16 cellular contexts compared by ENCODE assay signal in the genomic region with DNA sequence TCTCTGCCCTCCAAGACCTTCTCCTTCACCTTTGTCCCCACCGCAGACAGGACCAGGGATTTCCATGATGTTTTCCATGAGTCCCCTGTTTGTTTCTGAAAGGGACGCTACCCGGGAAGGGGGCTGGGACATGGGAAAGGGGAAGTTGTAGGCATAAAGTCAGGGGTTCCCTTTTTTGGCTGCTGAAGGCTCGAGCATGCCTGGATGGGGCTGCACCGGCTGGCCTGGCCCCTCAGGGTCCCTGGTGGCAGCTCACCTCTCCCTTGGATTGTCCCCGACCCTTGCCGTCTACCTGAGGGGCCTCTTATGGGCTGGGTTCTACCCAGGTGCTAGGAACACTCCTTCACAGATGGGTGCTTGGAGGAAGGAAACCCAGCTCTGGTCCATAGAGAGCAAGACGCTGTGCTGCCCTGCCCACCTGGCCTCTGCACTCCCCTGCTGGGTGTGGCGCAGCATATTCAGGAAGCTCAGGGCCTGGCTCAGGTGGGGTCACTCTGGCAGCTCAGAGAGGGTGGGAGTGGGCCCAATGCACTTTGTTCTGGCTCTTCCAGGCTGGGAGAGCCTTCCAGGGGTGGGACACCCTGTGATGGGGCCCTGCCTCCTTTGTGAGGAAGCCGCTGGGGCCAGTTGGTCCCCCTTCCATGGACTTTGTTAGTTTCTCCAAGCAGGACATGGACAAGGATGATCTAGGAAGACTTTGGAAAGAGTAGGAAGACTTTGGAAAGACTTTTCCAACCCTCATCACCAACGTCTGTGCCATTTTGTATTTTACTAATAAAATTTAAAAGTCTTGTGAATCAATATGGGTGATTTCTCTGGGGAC. TPM values are rescaled to one million over a fixed set of nuclear protein-coding genes. Genes with fewer than 3 reads are reported as not detected.
DNase-seq lines count a peak whose midpoint lies in the region; ATAC-seq and TF ChIP-seq lines count a peak whose summit lies in the region.
"Had no signal": no experiment of that assay in that cellular context is flagged by ENCODE, and none has a peak within 500 bp of the region (broad histone marks: within the 10 kb centered on the region; RNA-seq: fewer than 3 reads in every experiment).

No MANE protein-coding gene starts in this region.

- no peak overlapping the region for H3K4me3 ChIP-seq in ascending aorta

- peak overlapping the region; percentile 65 to 75 for H3K27ac ChIP-seq in ascending aorta
- H3K27ac ChIP-seq: parathyroid adenoma had no signal

- ATAC-seq in stimulated activated naive CD8-positive, alpha-beta T cell treated with anti-CD3 and anti-CD28 coated beads, Interleukin-15, amount 100 ng/mL, for 72 hours: no peak
- ATAC-seq in HG03439 (IDR thresholded peaks at IDR 0.05; ENCODE audit: unreplicated experiment) (no peak), HG03039 (IDR thresholded peaks at IDR 0.05; ENCODE audit: unreplicated experiment) (no peak)
- ATAC-seq: activated T-cell treated with anti-CD3 and anti-CD28 coated beads, Interleukin-2, amount 50 U/mL, for 72 hours had no signal

- peaks cover 0 to 27% of the 10 kb centered on the region in 2 donors for H3K4me1 ChIP-seq in ascending aorta
- H3K4me1 ChIP-seq: parathyroid adenoma had no signal

- no peak for TF ChIP-seq CTCF in ascending aorta (IDR thresholded peaks at IDR 0.05)

- no peaks in the 10 kb centered on the region for H3K9me3 ChIP-seq in ascending aorta

- peak overlapping the region; percentile 31 for H3K27ac Mint-ChIP-seq in stimulated activated naive CD8-positive, alpha-beta T cell treated with anti-CD3 and anti-CD28 coated beads, Interleukin-15, Interleukin-2, amounts not matched to agents 100 ng/mL and 50 ng/mL, for 24 hours
- no peak overlapping the region for H3K27ac Mint-ChIP-seq in stimulated activated naive CD8-positive, alpha-beta T cell treated with anti-CD3 and anti-CD28 coated beads, Interleukin-15, amount 100 ng/mL, for 72 hours
- H3K27ac Mint-ChIP-seq: activated T-cell treated with anti-CD3 and anti-CD28 coated beads, Interleukin-2, amount 50 U/mL, for 72 hours had no signal

- peaks cover 3% of the 10 kb centered on the region for H3K27me3 Mint-ChIP-seq in stimulated activated naive CD8-positive, alpha-beta T cell treated with anti-CD3 and anti-CD28 coated beads, Interleukin-15, Interleukin-2, amounts not matched to agents 100 ng/mL and 50 ng/mL, for 24 hours
- no peaks in the 10 kb centered on the region for H3K27me3 Mint-ChIP-seq in stimulated activated naive CD8-positive, alpha-beta T cell treated with anti-CD3 and anti-CD28 coated beads, Interleukin-15, amount 100 ng/mL, for 72 hours

- DNase-seq in stimulated activated naive CD8-positive, alpha-beta T cell treated with anti-CD3 and anti-CD28 coated beads, Interleukin-15, amount 100 ng/mL, for 72 hours: no peak
- DNase-seq in ascending aorta (ENCODE audit: low spot score in 2 of 2) (no peak), medulla oblongata (ENCODE audit: extremely low spot score) (peak; percentile 54), DMS114 treated with DMSO at 0.1 percent for 48 hours (lab: John Stamatoyannopoulos, UW; ENCODE audit: unreplicated experiment) (no peak)
- DNase-seq in effector CD4-positive, alpha-beta T cell: no peak
- DNase-seq: activated CD4-positive, alpha-beta T cell treated with anti-CD3 and anti-CD28 coated beads for 4 hours; activated T-cell treated with anti-CD3 and anti-CD28 coated beads, Interleukin-2, amount 50 U/mL, for 72 hours; DMS79; mammary epithelial cell; NCI-H1417; NCI-H526 had no signal

- H3K36me3 ChIP-seq in ascending aorta: peaks cover 28 to 29% of the 10 kb centered on the region in 2 donors

- no peaks in the 10 kb centered on the region for H3K36me3 Mint-ChIP-seq in stimulated activated naive CD8-positive, alpha-beta T cell treated with anti-CD3 and anti-CD28 coated beads, Interleukin-15, Interleukin-2, amounts not matched to agents 100 ng/mL and 50 ng/mL, for 24 hours (ENCODE audit: low read depth)

- H3K9me3 Mint-ChIP-seq in stimulated activated naive CD8-positive, alpha-beta T cell treated with anti-CD3 and anti-CD28 coated beads, Interleukin-15, Interleukin-2, amounts not matched to agents 100 ng/mL and 50 ng/mL, for 24 hours: no peaks in the 10 kb centered on the region
- no peaks in the 10 kb centered on the region for H3K9me3 Mint-ChIP-seq in stimulated activated naive CD8-positive, alpha-beta T cell treated with anti-CD3 and anti-CD28 coated beads, Interleukin-15, amount 100 ng/mL, for 72 hours
- H3K9me3 Mint-ChIP-seq: activated T-cell treated with anti-CD3 and anti-CD28 coated beads, Interleukin-2, amount 50 U/mL, for 72 hours had no signal

- H3K27me3 ChIP-seq in ascending aorta: no peaks in the 10 kb centered on the region

- intact Hi-C loops in ascending aorta (cut with DNase I): loop anchor here (2.0 kb wide), 1 partner anchor 32 kb away; no protein-coding TSS in a partner anchor

- H3K4me3 Mint-ChIP-seq in stimulated activated naive CD8-positive, alpha-beta T cell treated with anti-CD3 and anti-CD28 coated beads, Interleukin-15, Interleukin-2, amounts not matched to agents 100 ng/mL and 50 ng/mL, for 24 hours: no peak overlapping the region
- H3K4me3 Mint-ChIP-seq in stimulated activated naive CD8-positive, alpha-beta T cell treated with anti-CD3 and anti-CD28 coated beads, Interleukin-15, amount 100 ng/mL, for 72 hours: no peak overlapping the region
- H3K4me3 Mint-ChIP-seq: activated T-cell treated with anti-CD3 and anti-CD28 coated beads, Interleukin-2, amount 50 U/mL, for 72 hours had no signal

- peaks cover 41% of the 10 kb centered on the region for H3K4me1 Mint-ChIP-seq in stimulated activated naive CD8-positive, alpha-beta T cell treated with anti-CD3 and anti-CD28 coated beads, Interleukin-15, Interleukin-2, amounts not matched to agents 100 ng/mL and 50 ng/mL, for 24 hours (ENCODE audit: low read depth)
- peaks cover 22% of the 10 kb centered on the region for H3K4me1 Mint-ChIP-seq in stimulated activated naive CD8-positive, alpha-beta T cell treated with anti-CD3 and anti-CD28 coated beads, Interleukin-15, amount 100 ng/mL, for 72 hours

RNA-seq across cellular contexts. Expression of a gene that starts 12.2 kb away (rescaled TPM):
- total RNA-seq in ascending aorta: 251 TPM
- total RNA-seq: activated T-cell treated with anti-CD3 and anti-CD28 coated beads, Interleukin-2, amount 50 U/mL, for 72 hours had no signal

RNA-seq across cellular contexts. Expression of a gene that starts 20.1 kb away (rescaled TPM):
- total RNA-seq in ascending aorta: not detected
- total RNA-seq: astrocyte, mammary epithelial cell had no signal

RNA-seq across cellular contexts. Expression of a gene that starts 25.9 kb away (rescaled TPM):
- total RNA-seq in ascending aorta: not detected
- total RNA-seq: astrocyte had no signal
